ENCODE assay signal across 8 cellular contexts in the genomic region with DNA sequence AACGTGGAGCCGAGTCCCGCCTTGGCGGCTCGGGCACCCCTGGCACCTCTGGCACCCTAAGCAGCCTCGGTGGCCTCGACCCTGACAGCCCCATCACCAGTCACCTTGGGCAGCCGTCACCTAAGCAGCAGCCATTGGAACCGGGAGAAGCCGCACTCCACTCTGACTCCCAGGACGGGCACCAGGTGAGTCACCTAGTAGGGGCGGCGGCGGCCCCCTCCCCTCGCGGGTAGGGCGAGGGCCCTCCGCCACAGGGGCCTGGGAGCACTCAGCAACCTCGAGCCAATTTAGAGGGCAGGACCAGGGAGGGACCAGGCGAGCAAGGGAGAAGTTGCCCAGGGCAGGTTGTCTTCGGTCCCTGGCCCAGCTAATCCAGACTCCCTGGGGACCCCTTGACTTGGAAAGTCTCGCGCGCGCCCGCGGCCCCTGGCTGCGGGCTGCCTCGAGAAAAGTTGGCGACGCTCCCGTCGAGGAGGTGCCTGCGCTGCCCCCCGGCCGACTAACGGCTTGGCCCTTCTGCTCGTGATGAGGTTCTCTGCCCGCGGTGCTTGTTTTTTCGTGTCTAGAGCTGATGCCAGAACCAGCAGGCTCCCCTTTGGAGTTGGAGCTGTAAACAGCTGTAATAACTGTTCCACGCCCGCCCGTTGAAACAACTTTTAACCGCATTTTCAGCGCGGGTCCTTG. TPM values are rescaled to one million over a fixed set of nuclear protein-coding genes. Genes with fewer than 3 reads are reported as not detected.
DNase-seq lines count a peak whose midpoint lies in the region; ATAC-seq and TF ChIP-seq lines count a peak whose summit lies in the region.

No MANE protein-coding gene starts in this region.

- H3K9me3 ChIP-seq in hepatocyte (ENCODE audit: low read depth) (no peaks in the 10 kb centered on the region), gastrocnemius medialis (no peaks in the 10 kb centered on the region)

- H3K4me3 ChIP-seq in AG10803 (ENCODE audit: low read length) (peak overlapping the region; percentile 44), LNCaP clone FGC (ENCODE audit: low read depth, low read length) (peak overlapping the region; percentile 69), hepatocyte (peak overlapping the region; percentile 63), gastrocnemius medialis (peak overlapping the region; percentile 66 to 84 (median 73))

- TF ChIP-seq CTCF in AG10803 (conservative IDR thresholded peaks at IDR 0.05; ENCODE audit: low read length) = no peak
- no peak for TF ChIP-seq CTCF in LNCaP clone FGC (IDR thresholded peaks at IDR 0.05; ENCODE audit: control insufficient read depth, extremely low read depth, insufficient read depth)
- no peak for TF ChIP-seq CTCF in hepatocyte (IDR thresholded peaks at IDR 0.05; ENCODE audit: poor library complexity)
- TF ChIP-seq CTCF in gastrocnemius medialis (IDR thresholded peaks at IDR 0.05 in 4 of 5, conservative IDR thresholded peaks at IDR 0.05 in 1 of 5) = no peak

- H3K36me3 Mint-ChIP-seq in activated naive CD4-positive, alpha-beta T cell treated with anti-CD3 and anti-CD28 coated beads, Interleukin-2, amount 50 U/mL, for 24 hours = no peaks in the 10 kb centered on the region

- intact Hi-C loops in gastrocnemius medialis (cut with DNase I; ENCODE audit: low total_unique reads) = loop anchor here (10.0 kb wide), 1 partner anchor 408 kb away; no protein-coding TSS in a partner anchor

- no peaks in the 10 kb centered on the region for H3K9me3 Mint-ChIP-seq in activated naive CD4-positive, alpha-beta T cell treated with anti-CD3 and anti-CD28 coated beads, Interleukin-2, amount 50 U/mL, for 24 hours

- ATAC-seq in gastrocnemius medialis (peak in 1 of 2 donors; percentile 17), HG02981 (IDR thresholded peaks at IDR 0.05; ENCODE audit: unreplicated experiment) (no peak)

- H3K4me1 Mint-ChIP-seq in activated naive CD4-positive, alpha-beta T cell treated with anti-CD3 and anti-CD28 coated beads, Interleukin-2, amount 50 U/mL, for 24 hours = peaks cover 37% of the 10 kb centered on the region

- peak overlapping the region; percentile 89 for H3K4me3 Mint-ChIP-seq in activated naive CD4-positive, alpha-beta T cell treated with anti-CD3 and anti-CD28 coated beads, Interleukin-2, amount 50 U/mL, for 24 hours

- no peaks in the 10 kb centered on the region for H4K20me1 ChIP-seq in hepatocyte (ENCODE audit: insufficient read depth, poor library complexity, severe bottlenecking)

- H3K4me2 ChIP-seq in hepatocyte = peak overlapping the region; percentile 85

- H3K27ac ChIP-seq in hepatocyte = peak overlapping the region; percentile 73
- H3K27ac ChIP-seq in gastrocnemius medialis = peak overlapping the region in 3 of 4 donors; percentile 47 to 69 (median 57)

- H3K36me3 ChIP-seq in hepatocyte (replicated peaks; ENCODE audit: insufficient read depth, low read depth) = no peaks in the 10 kb centered on the region
- H3K36me3 ChIP-seq in gastrocnemius medialis = no peaks in the 10 kb centered on the region

- in situ Hi-C loops in gastrocnemius medialis (cut with MboI; ENCODE audit: low sequenced_read_pairs in 4 of 4) = no loop called here

- no peaks in the 10 kb centered on the region for H3K27me3 ChIP-seq in hepatocyte
- no peaks in the 10 kb centered on the region for H3K27me3 ChIP-seq in gastrocnemius medialis

- no peaks in the 10 kb centered on the region for H3K27me3 Mint-ChIP-seq in activated naive CD4-positive, alpha-beta T cell treated with anti-CD3 and anti-CD28 coated beads, Interleukin-2, amount 50 U/mL, for 24 hours

- no peak for TF ChIP-seq POLR2A in gastrocnemius medialis (IDR thresholded peaks at IDR 0.05)

- H3K79me2 ChIP-seq in hepatocyte = peaks cover 17% of the 10 kb centered on the region

- no peaks in the 10 kb centered on the region for H3K9me2 ChIP-seq in hepatocyte (replicated peaks; ENCODE audit: insufficient read depth)

- no peaks in the 10 kb centered on the region for H3K4me1 ChIP-seq in hepatocyte (ENCODE audit: insufficient read depth)
- H3K4me1 ChIP-seq in gastrocnemius medialis = peaks cover 3 to 5% of the 10 kb centered on the region in 2 donors

- no peak overlapping the region for H2AFZ ChIP-seq in hepatocyte

- DNase-seq in AG10803 (ENCODE audit: low read depth) = no peak
- DNase-seq in LNCaP clone FGC (ENCODE audit: low read depth) = no peak
- peak; percentile 42 for DNase-seq in hepatocyte (ENCODE audit: low spot score)
- DNase-seq in gastrocnemius medialis = no peak
- DNase-seq in mucosa of gallbladder (ENCODE audit: low spot score) = no peak
- DNase-seq in NCI-H2227 (lab: John Stamatoyannopoulos, UW; ENCODE audit: unreplicated experiment) = no peak

- H3K27ac Mint-ChIP-seq in activated naive CD4-positive, alpha-beta T cell treated with anti-CD3 and anti-CD28 coated beads, Interleukin-2, amount 50 U/mL, for 24 hours = peak overlapping the region; percentile 70

- 47% methylated on average over 47 of the region's 47 CpGs for WGBS in hepatocyte (ENCODE audit: low lambda C conversion rate, missing lambda C conversion rate)

RNA-seq across cellular contexts. Expression of a gene that starts 0.7 kb away (rescaled TPM):
- 15.6 and 19.1 TPM in 2 replicates for total RNA-seq in hepatocyte
- 4.7 and 8.2 TPM in 2 replicates for polyA plus RNA-seq in hepatocyte
- total RNA-seq in gastrocnemius medialis = 1 to 10 TPM in 2 of 4 donors, under 1 TPM in 2; 0.51 to 3.3 (median 1.3) TPM
- total RNA-seq in mucosa of gallbladder = 8.4 TPM
